In genomic region chr2:16633632-16634430, GRCh38 we compare ENCODE assay signal across 1 cellular context.
TF ChIP-seq lines count a peak whose summit lies in the region.

No MANE protein-coding gene starts in this region.

TF ChIP-seq in K562, 482 proteins besides CTCF, POLR2A, EP300 and RAD21 (continued from another document and continues in another):
- TF ChIP-seq ZFX (CRISPR knock-in tag; IDR thresholded peaks at IDR 0.05): no peak
- TF ChIP-seq HDAC2 (IDR thresholded peaks at IDR 0.05): no peak
- no peak for TF ChIP-seq RBM34 (IDR thresholded peaks at IDR 0.05; ENCODE audit: borderline replicate concordance, insufficient read depth, low read length)
- no peak for TF ChIP-seq PHB (CRISPR knock-in tag; IDR thresholded peaks at IDR 0.05)
- no peak for TF ChIP-seq SRF (CRISPR knock-in tag; IDR thresholded peaks at IDR 0.05)
- TF ChIP-seq ZNF717 (CRISPR knock-in tag; IDR thresholded peaks at IDR 0.05): no peak
- TF ChIP-seq ZNF586 (CRISPR knock-in tag; conservative IDR thresholded peaks at IDR 0.05): no peak
- no peak for TF ChIP-seq ZNF280B (CRISPR knock-in tag; IDR thresholded peaks at IDR 0.05)
- TF ChIP-seq HMBOX1 (IDR thresholded peaks at IDR 0.05): peak; percentile 74
- TF ChIP-seq SNRNP70 (optimal IDR thresholded peaks at IDR 0.05; ENCODE audit: low read depth, low read length): no peak
- no peak for TF ChIP-seq ARNT (IDR thresholded peaks at IDR 0.05)
- TF ChIP-seq U2AF1 (optimal IDR thresholded peaks at IDR 0.05; ENCODE audit: low read depth, low read length): no peak
- TF ChIP-seq IFI16 (CRISPR knock-in tag; IDR thresholded peaks at IDR 0.05): no peak
- no peak for TF ChIP-seq CHD1 (IDR thresholded peaks at IDR 0.05; ENCODE audit: low read length)
- TF ChIP-seq ATF7 (IDR thresholded peaks at IDR 0.05): 0 out of 2 replicates have a peak, but pooled peaks have one; percentile 40
- peak; percentile 85 for TF ChIP-seq L3MBTL2 (IDR thresholded peaks at IDR 0.05)
- TF ChIP-seq POLR2AphosphoS2 (IDR thresholded peaks at IDR 0.05; ENCODE audit: low read length): no peak
- TF ChIP-seq GMEB1 (CRISPR knock-in tag; IDR thresholded peaks at IDR 0.05): no peak
- no peak for TF ChIP-seq SRSF3 (IDR thresholded peaks at IDR 0.05; ENCODE audit: insufficient read depth, low read length)
- TF ChIP-seq SMC3 (conservative IDR thresholded peaks at IDR 0.05; ENCODE audit: insufficient read depth, low read depth, low read length): no peak
- TF ChIP-seq ZNF318 (IDR thresholded peaks at IDR 0.05; ENCODE audit: borderline replicate concordance in 1 of 2, low read depth in 1 of 2): no peak
- TF ChIP-seq DLX4 (CRISPR knock-in tag; IDR thresholded peaks at IDR 0.05): no peak
- peak; percentile 53; the same call in 1 of the 2 replicates for TF ChIP-seq GABPB1 (CRISPR knock-in tag; IDR thresholded peaks at IDR 0.05)
- no peak for TF ChIP-seq ZNF609 (CRISPR knock-in tag; IDR thresholded peaks at IDR 0.05; ENCODE audit: borderline replicate concordance)
- TF ChIP-seq MTA1 (IDR thresholded peaks at IDR 0.05; ENCODE audit: borderline replicate concordance): no peak
- peak; percentile 71; the same call in 1 of the 2 replicates for TF ChIP-seq LEF1 (IDR thresholded peaks at IDR 0.05)
- TF ChIP-seq SIRT6 (IDR thresholded peaks at IDR 0.05; ENCODE audit: low read depth, low read length): no peak
- TF ChIP-seq ZNF57 (CRISPR knock-in tag; IDR thresholded peaks at IDR 0.05): no peak
- no peak for TF ChIP-seq HMG20B (CRISPR knock-in tag; IDR thresholded peaks at IDR 0.05)
- TF ChIP-seq HDAC8 (tag; IDR thresholded peaks at IDR 0.05): peak; percentile 60; the same call in 1 of the 2 replicates
- peak; percentile 95 for TF ChIP-seq JUND (IDR thresholded peaks at IDR 0.05; ENCODE audit: borderline replicate concordance, low read depth, low read length)
- TF ChIP-seq JUND (tag; IDR thresholded peaks at IDR 0.05; ENCODE audit: borderline replicate concordance, low read depth, low read length): peak; percentile 94; the same call in 2 of the 3 replicates
- no peak for TF ChIP-seq ZNF347 (CRISPR knock-in tag; IDR thresholded peaks at IDR 0.05; ENCODE audit: low read depth)
- TF ChIP-seq NR2C2 (CRISPR knock-in tag; IDR thresholded peaks at IDR 0.05): no peak
- peak; percentile 69 for TF ChIP-seq NR2C2 (tag; IDR thresholded peaks at IDR 0.05)
- TF ChIP-seq ATF3 (IDR thresholded peaks at IDR 0.05): peak; percentile 89
- TF ChIP-seq ATF3 (CRISPR knock-in tag; conservative IDR thresholded peaks at IDR 0.05): peak; percentile 47; the same call in 1 of the 2 replicates
- peak; percentile 41; the same call in 1 of the 2 replicates for TF ChIP-seq MBD2 (IDR thresholded peaks at IDR 0.05; ENCODE audit: borderline replicate concordance, low read depth)
- TF ChIP-seq TFAP4 (CRISPR knock-in tag; IDR thresholded peaks at IDR 0.05; ENCODE audit: borderline replicate concordance): 0 out of 2 replicates have a peak, but pooled peaks have one; percentile 20
- TF ChIP-seq FOXJ2 (tag; IDR thresholded peaks at IDR 0.05): peak; percentile 87
- TF ChIP-seq EP400 (IDR thresholded peaks at IDR 0.05): no peak
- no peak for TF ChIP-seq NFE2L1 (tag; IDR thresholded peaks at IDR 0.05; ENCODE audit: borderline replicate concordance, low read depth)
- peak; percentile 98 for TF ChIP-seq FOSL1 (tag; conservative IDR thresholded peaks at IDR 0.05)
- no peak for TF ChIP-seq MBD1 (CRISPR knock-in tag; IDR thresholded peaks at IDR 0.05)
